In genomic region chr9:95468791-95469190, GRCh38 we compare ENCODE assay signal across 24 cellular contexts. TPM values are rescaled to one million over a fixed set of nuclear protein-coding genes. Genes with fewer than 3 reads are reported as not detected.
DNase-seq lines count a peak whose midpoint lies in the region; ATAC-seq lines count a peak whose summit lies in the region.
"Had no signal": no experiment of that assay in that cellular context is flagged by ENCODE, and none has a peak within 500 bp of the region (broad histone marks: within the 10 kb centered on the region; RNA-seq: fewer than 3 reads in every experiment).

No MANE protein-coding gene starts in this region.

- DNase-seq in MV-4-11 (lab: John Stamatoyannopoulos, UW) = peak; percentile 54
- DNase-seq in amniotic epithelial cell (ENCODE audit: low read depth) = peak; percentile 42
- peak; percentile 40 for DNase-seq in islet precursor cell
- no peak for DNase-seq in aorta
- DNase-seq in occipital lobe (lab: John Stamatoyannopoulos, UW) = no peak
- DNase-seq: BE2C, COR-L47, DMS79, GM23248, KBM-7, MM.1S, NCI-H1105 treated with DMSO at 0.1 percent for 48 hours, NCI-H2081, NCI-H2171, NCI-H345, NCI-H524, NCI-H774, OCI-M1, Right ventricle myocardium superior had no signal

- intact Hi-C loops in aorta (cut with DNase I) = no loop called here

- H3K9me3 ChIP-seq in aorta (ENCODE audit: control insufficient read depth, low read length) = no peaks in the 10 kb centered on the region
- H3K9me3 ChIP-seq: BE2C, HAP-1 had no signal

- H3K4me3 ChIP-seq in aorta (ENCODE audit: low read length in 2 of 2) = no peak overlapping the region
- H3K4me3 ChIP-seq: GM23248, HAP-1 had no signal

- peak; percentile 22 for ATAC-seq in aorta (ENCODE audit: low FRiP score)
- ATAC-seq in GM18502 (IDR thresholded peaks at IDR 0.05; ENCODE audit: poor library complexity, unreplicated experiment) = no peak
- no peak for ATAC-seq in HG03378 (IDR thresholded peaks at IDR 0.05; ENCODE audit: unreplicated experiment)
- ATAC-seq: HepG2 had no signal

- H3K36me3 ChIP-seq in aorta (ENCODE audit: control insufficient read depth in 1 of 2, insufficient read depth in 2 of 2, low read length in 1 of 2) = peaks cover 0 to 8% of the 10 kb centered on the region in 2 donors

- no peaks in the 10 kb centered on the region for H3K4me1 ChIP-seq in aorta (ENCODE audit: control insufficient read depth in 1 of 2, insufficient read depth in 2 of 2, low read length in 2 of 2)
- H3K4me1 ChIP-seq: HAP-1 had no signal

- 97% methylated on average over 19 of the region's 19 CpGs for WGBS in aorta, 2 donors

- H3K27ac ChIP-seq in aorta (ENCODE audit: low read depth in 1 of 2, low read length in 2 of 2) = no peak overlapping the region
- H3K27ac ChIP-seq: GM23248, HL-60 had no signal

- H3K27me3 ChIP-seq in aorta (ENCODE audit: control insufficient read depth in 1 of 2, insufficient read depth in 2 of 2, low read length in 1 of 2) = no peaks in the 10 kb centered on the region
- H3K27me3 ChIP-seq: BE2C had no signal

RNA-seq across cellular contexts. Expression of gene PTCH1, which starts 48.0 kb away (rescaled TPM):
- total RNA-seq in aorta = 10 to 100 TPM in 1 of 2 donors, 1 to 10 TPM in 1; 9.0 to 36.0 TPM
- 10 to 100 TPM in 1 of 2 donors, 1 to 10 TPM in 1; 5.1 to 11.0 TPM for polyA plus RNA-seq in aorta
- total RNA-seq in occipital lobe = 8.3 TPM

Comparison
In these comparisons a context has a peak if more than half of its experiments do, and no peak if none do; other contexts are left out.
1. DNase-seq: peak in MV-4-11 (single experiment), amniotic epithelial cell (single experiment) and islet precursor cell (single experiment); none in aorta (0 of 2) and occipital lobe (single experiment).